Comparison of ENCODE assay signal across 10 cellular contexts in the genomic region with DNA sequence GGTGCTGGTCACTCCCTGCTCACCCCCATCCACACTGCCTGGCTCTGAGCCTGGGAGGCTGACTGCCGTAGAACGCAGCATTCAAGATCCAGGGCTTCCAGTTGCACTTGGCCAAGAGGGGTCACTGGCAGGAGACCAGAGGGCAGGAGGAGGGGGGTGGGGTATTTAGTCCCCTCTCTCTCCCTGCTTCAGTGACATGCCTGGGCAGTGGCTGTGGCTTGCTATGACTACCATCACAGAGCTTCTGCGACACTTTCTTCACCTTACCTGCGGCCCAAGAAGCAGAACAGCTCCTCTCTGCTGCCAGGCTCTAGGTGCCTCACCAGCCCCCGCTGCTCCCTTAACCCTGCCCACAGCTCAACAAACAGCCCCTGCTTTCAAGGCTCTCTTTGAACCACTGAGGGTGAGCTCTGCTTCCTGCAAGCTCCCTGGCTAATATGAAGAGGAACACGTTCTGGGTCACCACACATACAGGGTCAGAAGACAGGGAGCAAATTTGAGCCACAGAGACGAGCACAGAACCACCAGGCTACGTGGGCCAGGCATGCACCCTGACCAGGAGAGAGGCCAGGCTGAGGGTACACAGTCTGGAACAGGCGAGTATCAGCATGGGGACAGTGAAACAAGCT. TPM values are rescaled to one million over a fixed set of nuclear protein-coding genes. Genes with fewer than 3 reads are reported as not detected.
DNase-seq lines count a peak whose midpoint lies in the region; ATAC-seq and TF ChIP-seq lines count a peak whose summit lies in the region.
"Had no signal": no experiment of that assay in that cellular context is flagged by ENCODE, and none has a peak within 500 bp of the region (broad histone marks: within the 10 kb centered on the region; RNA-seq: fewer than 3 reads in every experiment).

No MANE protein-coding gene starts in this region.

- H3K27ac ChIP-seq in CD8-positive, alpha-beta T cell (ENCODE audit: low read depth, low read length) = peak overlapping the region; percentile 36
- H3K27ac ChIP-seq in HUES64 (ENCODE audit: low read depth, low read length) = peak overlapping the region; percentile 7; the same call in 1 of the 2 replicates
- peak overlapping the region; percentile 8 for H3K27ac ChIP-seq in caudate nucleus (ENCODE audit: low read depth, low read length)
- H3K27ac ChIP-seq in PC-9 = no peak overlapping the region
- no peak overlapping the region for H3K27ac ChIP-seq in stomach
- H3K27ac ChIP-seq: SK-N-MC had no signal

- no peaks in the 10 kb centered on the region for H3K27me3 ChIP-seq in CD8-positive, alpha-beta T cell (ENCODE audit: insufficient read depth, low read length)
- H3K27me3 ChIP-seq in HUES64 (ENCODE audit: insufficient read depth, low read length) (no peaks in the 10 kb centered on the region), PC-9 (ENCODE audit: insufficient read depth, low read depth) (no peaks in the 10 kb centered on the region), stomach (no peaks in the 10 kb centered on the region)

- POLR2A ChIA-PET in CD8-positive, alpha-beta T cell (lab: Charles Lee) = interaction anchor here (1.0 to 1.8 kb wide), 4 partner anchors 16 to 124 kb away, joined by 3 to 8 read pairs (median 6); a partner anchor contains a TSS
- POLR2A ChIA-PET in PC-9 (lab: Charles Lee; ENCODE audit: unreplicated experiment) = interaction anchor here (0.6 kb wide), 1 partner anchor 70 kb away, joined by 4 read pairs; no protein-coding TSS in a partner anchor

- H3K4me1 Mint-ChIP-seq in CD8-positive, alpha-beta T cell (ENCODE audit: low read depth) = peaks cover 71% of the 10 kb centered on the region
- peaks cover 66% of the 10 kb centered on the region for H3K4me1 Mint-ChIP-seq in nephron progenitor cell

- ATAC-seq in CD8-positive, alpha-beta T cell = peak; percentile 85

- H3K9me3 ChIP-seq in CD8-positive, alpha-beta T cell (ENCODE audit: low read length) = no peaks in the 10 kb centered on the region
- no peaks in the 10 kb centered on the region for H3K9me3 ChIP-seq in HUES64 (ENCODE audit: insufficient read depth, low read depth, low read length)
- H3K9me3 ChIP-seq in PC-9 (ENCODE audit: insufficient read depth, low read depth) = no peaks in the 10 kb centered on the region
- no peaks in the 10 kb centered on the region for H3K9me3 ChIP-seq in stomach

- no TSS peak for BruUV-seq in PC-9 (replicated peaks; lab: Mats Ljungman, UMichigan)

- no peaks in the 10 kb centered on the region for H4K20me1 ChIP-seq in PC-9 (ENCODE audit: insufficient read depth)

- no peaks in the 10 kb centered on the region for H3K9me3 Mint-ChIP-seq in CD8-positive, alpha-beta T cell
- no peaks in the 10 kb centered on the region for H3K9me3 Mint-ChIP-seq in nephron progenitor cell

- no peak for TF ChIP-seq EP300 in stomach (IDR thresholded peaks at IDR 0.05)

- 73% methylated on average over 7 of the region's 9 CpGs for WGBS in HUES64
- 53 to 66% (median 60%) methylated on average over 9 of the region's 9 CpGs for WGBS in stomach, 5 donors

- peak overlapping the region; percentile 58 for H3K4me3 Mint-ChIP-seq in CD8-positive, alpha-beta T cell
- no peak overlapping the region for H3K4me3 Mint-ChIP-seq in nephron progenitor cell

- H3K4me3 ChIP-seq in CD8-positive, alpha-beta T cell (ENCODE audit: low read depth, low read length) = peak overlapping the region; percentile 37
- H3K4me3 ChIP-seq in HUES64 (ENCODE audit: low read length) (no peak overlapping the region), PC-9 (no peak overlapping the region), stomach (no peak overlapping the region)
- H3K4me3 ChIP-seq: SK-N-MC had no signal

- CTCF ChIA-PET in CD8-positive, alpha-beta T cell (lab: Charles Lee) = interaction anchor here (0.6 to 2.2 kb wide), 4 partner anchors 25 to 72 kb away, joined by 3 to 14 read pairs (median 8); no protein-coding TSS in a partner anchor
- CTCF ChIA-PET in PC-9 (lab: Charles Lee) = no interaction called here

- no peak for TF ChIP-seq CTCF in CD8-positive, alpha-beta T cell (IDR thresholded peaks at IDR 0.05)
- TF ChIP-seq CTCF in nephron progenitor cell (IDR thresholded peaks at IDR 0.05) (no peak), PC-9 (conservative IDR thresholded peaks at IDR 0.05) (no peak), stomach (IDR thresholded peaks at IDR 0.05) (no peak)

- H3K79me2 ChIP-seq in PC-9 (ENCODE audit: low read depth) = 0 out of 2 replicates have a peak, but pooled peaks cover 14% of the 10 kb centered on the region

- H3K4me1 ChIP-seq in CD8-positive, alpha-beta T cell (ENCODE audit: insufficient read depth, low read length) = peaks cover 66% of the 10 kb centered on the region
- H3K4me1 ChIP-seq in HUES64 (ENCODE audit: insufficient read depth, low read length) (peaks cover 12% of the 10 kb centered on the region), PC-9 (replicated peaks; ENCODE audit: insufficient read depth) (peaks cover 3% of the 10 kb centered on the region), stomach (peaks cover 19 to 74% (median 40%) of the 10 kb centered on the region in 4 donors)

- H2AFZ ChIP-seq in PC-9 = no peak overlapping the region

- H3K27me3 Mint-ChIP-seq in CD8-positive, alpha-beta T cell (ENCODE audit: low read depth) = no peaks in the 10 kb centered on the region
- H3K27me3 Mint-ChIP-seq in nephron progenitor cell (ENCODE audit: low read depth, poor library complexity) = peaks cover 7% of the 10 kb centered on the region

- intact Hi-C loops in CD8-positive, alpha-beta T cell (cut with DNase I, micrococcal nuclease) = no loop called here
- intact Hi-C loops in PC-9 (cut with micrococcal nuclease; ENCODE audit: unreplicated experiment) (no loop called here), stomach (cut with DNase I; ENCODE audit: low total_unique reads) (no loop called here)

- H3K27ac Mint-ChIP-seq in CD8-positive, alpha-beta T cell = peak overlapping the region; percentile 92
- H3K27ac Mint-ChIP-seq in nephron progenitor cell = no peak overlapping the region

- no peak for TF ChIP-seq POLR2A in stomach (IDR thresholded peaks at IDR 0.05)

- no peak overlapping the region for H3K9ac ChIP-seq in HUES64 (ENCODE audit: low read depth, low read length)

- peak in 5 of 7 experiments; percentile 24 to 74 (median 37) for DNase-seq in CD8-positive, alpha-beta T cell
- DNase-seq in caudate nucleus (lab: John Stamatoyannopoulos, UW) (peak in 21 of 61 donors; percentile 16 to 77 (median 38)), nephron progenitor cell (peak; percentile 44), PC-9 (no peak), D341Med (ENCODE audit: low spot score) (no peak), stomach (no peak), NK-92 (lab: John Stamatoyannopoulos, UW; ENCODE audit: unreplicated experiment) (no peak)
- DNase-seq: NCI-H2029 treated with DMSO at 0.1 percent for 48 hours had no signal

- no peak overlapping the region for H3K4me2 ChIP-seq in PC-9

- no peaks in the 10 kb centered on the region for H3K36me3 Mint-ChIP-seq in CD8-positive, alpha-beta T cell
- no peaks in the 10 kb centered on the region for H3K36me3 Mint-ChIP-seq in nephron progenitor cell (ENCODE audit: low read depth)

- no peaks in the 10 kb centered on the region for H3K36me3 ChIP-seq in CD8-positive, alpha-beta T cell (ENCODE audit: insufficient read depth, low read length)
- H3K36me3 ChIP-seq in HUES64 (ENCODE audit: insufficient read depth, low read length) = no peaks in the 10 kb centered on the region
- H3K36me3 ChIP-seq in PC-9 (ENCODE audit: low read depth) = no peaks in the 10 kb centered on the region
- no peaks in the 10 kb centered on the region for H3K36me3 ChIP-seq in stomach

- peaks cover 15% of the 10 kb centered on the region; the same call in 1 of the 2 replicates for H3F3A ChIP-seq in PC-9 (ENCODE audit: insufficient read depth, low read depth)

- H3K9me2 ChIP-seq in PC-9 (ENCODE audit: insufficient read depth) = no peaks in the 10 kb centered on the region

RNA-seq across cellular contexts. Expression of a gene that starts 55.7 kb away (rescaled TPM):
- total RNA-seq in CD8-positive, alpha-beta T cell = 10 to 100 TPM; 24.9 to 27.9 TPM
- polyA plus RNA-seq in HUES64 (2013, experiment 1 of 2) = 52.6 TPM
- 47.7 TPM for polyA plus RNA-seq in HUES64 (2013, experiment 2 of 2)
- total RNA-seq in PC-9 (2021) (87.8 and 88.6 TPM in 2 replicates), stomach (10 to 100 TPM; 17.8 to 46.3 (median 29.5) TPM)
- 10 to 100 TPM; 23.3 to 32.8 (median 28.4) TPM for polyA plus RNA-seq in stomach

Comparison
In these comparisons a context has a peak if more than half of its experiments do, and no peak if none do; other contexts are left out.
1. DNase-seq: peak in CD8-positive, alpha-beta T cell (5 of 7) and nephron progenitor cell (single experiment); none in PC-9 (0 of 2), D341Med (single experiment), stomach (single experiment) and NK-92 (single experiment).
2. H3K27ac ChIP-seq: peak in CD8-positive, alpha-beta T cell (single experiment), HUES64 (single experiment) and caudate nucleus (single experiment); none in PC-9 (single experiment) and stomach (0 of 5).